In the genomic region with DNA sequence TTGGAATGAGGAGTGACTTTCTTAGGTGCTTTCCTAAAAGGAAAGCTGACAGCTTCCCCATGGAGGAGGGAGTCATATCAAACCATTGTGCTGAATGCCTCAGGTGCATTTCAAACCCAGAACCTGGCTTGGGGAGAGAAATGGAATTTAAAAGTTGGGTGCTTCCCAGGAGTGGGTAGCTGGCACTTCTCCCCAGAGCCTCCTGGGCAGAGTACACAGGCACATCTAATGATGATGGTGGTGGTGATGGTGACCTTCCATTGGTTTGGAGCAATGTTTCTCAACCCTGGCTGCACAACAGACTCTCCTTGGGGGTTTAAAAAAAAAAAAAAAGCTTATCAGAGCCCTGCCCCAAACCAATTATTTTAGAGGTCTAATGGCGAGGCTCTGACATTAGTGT, we compare ENCODE assay signal across 19 cellular contexts. TPM values are rescaled to one million over a fixed set of nuclear protein-coding genes. Genes with fewer than 3 reads are reported as not detected.
DNase-seq lines count a peak whose midpoint lies in the region; ATAC-seq, FAIRE-seq and TF ChIP-seq lines count a peak whose summit lies in the region.
"Had no signal": no experiment of that assay in that cellular context is flagged by ENCODE, and none has a peak within 500 bp of the region (broad histone marks: within the 10 kb centered on the region; RNA-seq: fewer than 3 reads in every experiment).

No MANE protein-coding gene starts in this region.

- H3K4me2 ChIP-seq in H9 (ENCODE audit: insufficient read depth, insufficient read length, low read length), result no peak overlapping the region

- H4K91ac ChIP-seq in H9 (ENCODE audit: insufficient read length, low read depth, low read length), result no peak overlapping the region

- no peak for DNase-seq in heart left ventricle
- DNase-seq in Right ventricle myocardium inferior (ENCODE audit: missing footprints), result no peak
- DNase-seq in posterior vena cava (ENCODE audit: low spot score), result peak; percentile 20
- DNase-seq in H9, result no peak
- DNase-seq in GM12891 (ENCODE audit: insufficient read length, low spot score), result no peak
- no peak for DNase-seq in activated naive CD4-positive, alpha-beta T cell treated with anti-CD3 and anti-CD28 coated beads, Interleukin-2, amount 50 U/mL, for 16 hours
- DNase-seq: activated CD4-positive, alpha-beta T cell treated with anti-CD3 and anti-CD28 coated beads for 4 hours; activated naive CD4-positive, alpha-beta T cell treated with anti-CD3 and anti-CD28 coated beads for 36 hours; CD4-positive, alpha-beta T cell; KG1; kidney; NCI-H1048; NCI-H748 treated with DMSO at 0.1 percent for 48 hours had no signal

- H3K4me3 Mint-ChIP-seq in H9, result no peak overlapping the region
- H3K4me3 Mint-ChIP-seq: activated naive CD4-positive, alpha-beta T cell treated with anti-CD3 and anti-CD28 coated beads for 36 hours had no signal

- no peak overlapping the region; a peak in 1 of 7 replicates for H3K27ac Mint-ChIP-seq in H9
- H3K27ac Mint-ChIP-seq: activated naive CD4-positive, alpha-beta T cell treated with anti-CD3 and anti-CD28 coated beads for 36 hours had no signal

- no peak overlapping the region for H2AFZ ChIP-seq in H9 (ENCODE audit: low read length)

- H3K18ac ChIP-seq in H9 (ENCODE audit: insufficient read length, low read depth, low read length), result no peak overlapping the region

- H3K4me3 ChIP-seq in heart left ventricle, result no peak overlapping the region
- peak overlapping the region in 1 of 2 donors; percentile 18 for H3K4me3 ChIP-seq in gastroesophageal sphincter
- H3K4me3 ChIP-seq: SK-N-MC, tibial nerve had no signal

- FAIRE-seq in GM12891 (lab: Jason Lieb, UNC), result no peak
- FAIRE-seq: bronchial epithelial cell, H54, kidney had no signal

- no peaks in the 10 kb centered on the region for H3K79me1 ChIP-seq in H9 (ENCODE audit: insufficient read depth, low read depth, low read length, poor library complexity, severe bottlenecking)

- H2BK20ac ChIP-seq in H9 (ENCODE audit: low read depth, low read length, poor library complexity, severe bottlenecking), result no peak overlapping the region

- H3K36me3 ChIP-seq in heart left ventricle, result peaks cover 0 to 78% (median 35%) of the 10 kb centered on the region in 9 donors
- H3K36me3 ChIP-seq in gastroesophageal sphincter, result peaks cover 2 to 64% of the 10 kb centered on the region in 2 donors

- H3K9me3 Mint-ChIP-seq in H9, result no peaks in the 10 kb centered on the region
- H3K9me3 Mint-ChIP-seq: activated naive CD4-positive, alpha-beta T cell treated with anti-CD3 and anti-CD28 coated beads for 36 hours; CD4-positive, alpha-beta T cell had no signal

- H3K14ac ChIP-seq in H9 (ENCODE audit: insufficient read depth, low read length), result no peak overlapping the region

- no peak overlapping the region for H3K9ac ChIP-seq in H9 (ENCODE audit: extremely low read depth, insufficient read length, low read length)

- ATAC-seq in heart left ventricle (no peak), Right ventricle myocardium inferior (no peak), gastroesophageal sphincter (no peak), GM18909 (IDR thresholded peaks at IDR 0.05; ENCODE audit: poor library complexity, unreplicated experiment) (no peak)

- H4K20me1 ChIP-seq in H9 (ENCODE audit: control insufficient read depth, insufficient read depth, insufficient read length), result no peaks in the 10 kb centered on the region

- H3K23ac ChIP-seq in H9 (ENCODE audit: insufficient read length, low read depth, low read length), result no peak overlapping the region

- 92 to 100% (median 97%) methylated on average over 1 of the region's 1 CpG for WGBS in heart left ventricle, 4 donors
- WGBS in gastroesophageal sphincter (ENCODE audit: low coverage in 1 of 2), 2 donors, result 86 to 100% methylated on average over 1 of the region's 1 CpG
- no CpG with 5 or more reads among the region's 1 CpG for WGBS in H9 (ENCODE audit: extremely low coverage, insufficient read length, low lambda C conversion rate)

- TF ChIP-seq POLR2A in heart left ventricle (IDR thresholded peaks at IDR 0.05) (no peak), gastroesophageal sphincter (IDR thresholded peaks at IDR 0.05) (no peak), GM12891 (IDR thresholded peaks at IDR 0.05; ENCODE audit: low read depth, low read length) (no peak)

- intact Hi-C loops in heart left ventricle (cut with DNase I) (loop anchor here in 2 of 10 donors (5.0 to 10.0 kb wide), 3 partner anchors 446 to 699 kb away; a partner anchor contains a TSS), Right ventricle myocardium inferior (cut with DNase I) (no loop called here), posterior vena cava (cut with DNase I) (no loop called here)

- no peaks in the 10 kb centered on the region for H3K9me3 ChIP-seq in heart left ventricle
- no peaks in the 10 kb centered on the region for H3K9me3 ChIP-seq in gastroesophageal sphincter
- H3K9me3 ChIP-seq in H9 (ENCODE audit: control insufficient read depth, low read depth, low read length), result no peaks in the 10 kb centered on the region
- H3K9me3 ChIP-seq: tibial nerve had no signal

- no peak overlapping the region for H4K5ac ChIP-seq in H9 (ENCODE audit: insufficient read length, low read depth, low read length)

- no peak overlapping the region for H2BK12ac ChIP-seq in H9 (ENCODE audit: insufficient read length, low read depth, low read length)

- peak overlapping the region in 7 of 12 donors; percentile 15 to 100 (median 62) for H3K27ac ChIP-seq in heart left ventricle
- peak overlapping the region in 3 of 4 donors; percentile 60 to 100 (median 99) for H3K27ac ChIP-seq in gastroesophageal sphincter
- H3K27ac ChIP-seq in H9 (ENCODE audit: insufficient read length, low read depth, low read length), result no peak overlapping the region
- H3K27ac ChIP-seq: SK-N-MC had no signal

- H3K36me3 Mint-ChIP-seq in H9 (ENCODE audit: insufficient read depth in 1 of 3, low read depth in 3 of 3), result no peaks in the 10 kb centered on the region

- no peak overlapping the region for H2AK5ac ChIP-seq in H9 (ENCODE audit: insufficient read length, low read length)

- H4K8ac ChIP-seq in H9 (replicated peaks; ENCODE audit: insufficient read length, low read depth, low read length), result no peak overlapping the region

- H3K56ac ChIP-seq in H9 (ENCODE audit: insufficient read length, low read depth, low read length), result no peak overlapping the region

- TF ChIP-seq CTCF in heart left ventricle (IDR thresholded peaks at IDR 0.05) (no peak), gastroesophageal sphincter (IDR thresholded peaks at IDR 0.05) (no peak), H9 (conservative IDR thresholded peaks at IDR 0.05) (no peak)

- H3T11ph ChIP-seq in H9 (ENCODE audit: low read length), result no peak overlapping the region

- no peak overlapping the region for H2BK15ac ChIP-seq in H9 (ENCODE audit: low read depth, low read length)

- peaks cover 25 to 92% (median 65%) of the 10 kb centered on the region in 12 donors for H3K4me1 ChIP-seq in heart left ventricle
- H3K4me1 ChIP-seq in gastroesophageal sphincter, result peaks cover 32 to 89% (median 48%) of the 10 kb centered on the region in 3 donors
- H3K4me1 ChIP-seq in H9 (ENCODE audit: insufficient read depth, low read length), result no peaks in the 10 kb centered on the region

- H3K4ac ChIP-seq in H9 (ENCODE audit: low read depth, low read length), result no peak overlapping the region

- no peaks in the 10 kb centered on the region for H3K27me3 ChIP-seq in heart left ventricle
- no peaks in the 10 kb centered on the region for H3K27me3 ChIP-seq in gastroesophageal sphincter
- H3K27me3 ChIP-seq in H9 (ENCODE audit: insufficient read depth, low read length), result no peaks in the 10 kb centered on the region
- H3K27me3 ChIP-seq: tibial nerve had no signal

- H3K27me3 Mint-ChIP-seq in H9 (ENCODE audit: low read depth), result no peaks in the 10 kb centered on the region
- H3K27me3 Mint-ChIP-seq: CD4-positive, alpha-beta T cell had no signal

- no peak overlapping the region for H2BK5ac ChIP-seq in H9 (ENCODE audit: insufficient read length, low read length)

- peaks cover 10 to 12% of the 10 kb centered on the region in 2 experiments for H3K4me1 Mint-ChIP-seq in H9

- no peaks in the 10 kb centered on the region for H3K23me2 ChIP-seq in H9 (ENCODE audit: insufficient read length, low read depth, low read length, poor library complexity, severe bottlenecking)

- TF ChIP-seq EP300 in gastroesophageal sphincter (IDR thresholded peaks at IDR 0.05), result no peak

- H3K79me2 ChIP-seq in H9 (ENCODE audit: insufficient read depth, low read length), result no peaks in the 10 kb centered on the region

- H2BK120ac ChIP-seq in H9 (ENCODE audit: low read depth, low read length, poor library complexity, severe bottlenecking), result no peak overlapping the region

TF ChIP-seq in GM12891, 5 proteins besides CTCF, POLR2A, EP300 and RAD21:
- TF ChIP-seq SPI1 (IDR thresholded peaks at IDR 0.05; ENCODE audit: low read depth, low read length) (no peak), POLR2AphosphoS5 (IDR thresholded peaks at IDR 0.05; ENCODE audit: low read depth, low read length) (no peak), PAX5 (IDR thresholded peaks at IDR 0.05; ENCODE audit: insufficient read depth, low read length, severe bottlenecking) (no peak), TAF1 (IDR thresholded peaks at IDR 0.05; ENCODE audit: low read depth, low read length) (no peak), POU2F2 (IDR thresholded peaks at IDR 0.05; ENCODE audit: low read depth, low read length) (no peak)

RNA-seq across cellular contexts. Expression of a gene that starts 8.3 kb away (rescaled TPM):
- total RNA-seq in heart left ventricle, result 100 to 1,000 TPM in 2 of 9 donors, 10 to 100 TPM in 7; 26.2 to 144 (median 50.2) TPM
- 10 to 100 TPM; 15.2 to 66.2 TPM for polyA plus RNA-seq in heart left ventricle
- total RNA-seq in Right ventricle myocardium inferior, result 48.5 TPM
- 100 to 1,000 TPM in 3 of 4 donors, 10 to 100 TPM in 1; 75.3 to 152 (median 132) TPM for total RNA-seq in gastroesophageal sphincter
- total RNA-seq in posterior vena cava, result 100 to 1,000 TPM; 105 to 141 TPM
- 7.3 and 7.4 TPM in 2 replicates for total RNA-seq in H9 (2021)
- polyA plus RNA-seq in GM12891 (2012; ENCODE audit: low read depth, missing spikeins), result 1.1 TPM
